ENCODE assay signal across 20 cellular contexts in the genomic region with DNA sequence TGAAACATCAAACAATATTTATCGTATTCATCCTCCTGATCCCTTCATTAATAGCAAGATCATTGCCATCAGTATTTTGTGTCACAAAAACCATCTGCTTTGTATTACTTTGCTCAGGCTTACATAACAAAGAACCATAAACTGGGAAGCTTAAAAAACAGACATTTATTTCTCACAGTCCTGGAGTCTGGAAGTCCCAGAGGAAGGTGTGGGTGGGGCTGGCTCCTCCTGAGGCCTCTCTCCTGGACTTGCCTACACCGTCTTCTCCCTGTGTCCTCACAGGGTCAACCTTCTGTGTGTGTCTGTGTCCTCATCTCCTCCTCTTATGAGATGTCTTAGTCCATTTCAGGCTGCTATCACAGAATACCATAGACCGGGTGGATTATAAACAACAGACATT.
"Had no signal": no experiment of that assay in that cellular context is flagged by ENCODE, and none has a peak within 500 bp of the region (broad histone marks: within the 10 kb centered on the region; RNA-seq: fewer than 3 reads in every experiment).

No MANE protein-coding gene starts in this region.

- H3K36me3 Mint-ChIP-seq: IgD-negative memory B cell had no signal

- H3K27ac Mint-ChIP-seq: IgD-negative memory B cell had no signal

- H3K27ac ChIP-seq: HL-60, KMS-11 had no signal

- H3K9ac ChIP-seq: KMS-11, SK-N-SH had no signal

- ATAC-seq: K562 had no signal

- H3K4me3 Mint-ChIP-seq: IgD-negative memory B cell had no signal

- H3K4me2 ChIP-seq: KMS-11, SK-N-SH had no signal

- H3K9me3 ChIP-seq: SK-N-SH had no signal

- H3K4me1 Mint-ChIP-seq: IgD-negative memory B cell had no signal

- H3K27me3 Mint-ChIP-seq: IgD-negative memory B cell had no signal

- DNase-seq: Kasumi-1, MM.1S, NCI-H1092 treated with DMSO at 0.1 percent for 48 hours, NCI-H1436, NCI-H187, NCI-H2029, NCI-H2227 treated with DMSO at 0.1 percent for 48 hours, NCI-H446, NCI-H510A, NCI-H524 treated with DMSO at 0.1 percent for 48 hours, NCI-H69, NCI-H774, RPMI8226, SHP77, SK-N-SH, SW 1271 had no signal

- H3K4me3 ChIP-seq: K562 had no signal
